In the genomic region with DNA sequence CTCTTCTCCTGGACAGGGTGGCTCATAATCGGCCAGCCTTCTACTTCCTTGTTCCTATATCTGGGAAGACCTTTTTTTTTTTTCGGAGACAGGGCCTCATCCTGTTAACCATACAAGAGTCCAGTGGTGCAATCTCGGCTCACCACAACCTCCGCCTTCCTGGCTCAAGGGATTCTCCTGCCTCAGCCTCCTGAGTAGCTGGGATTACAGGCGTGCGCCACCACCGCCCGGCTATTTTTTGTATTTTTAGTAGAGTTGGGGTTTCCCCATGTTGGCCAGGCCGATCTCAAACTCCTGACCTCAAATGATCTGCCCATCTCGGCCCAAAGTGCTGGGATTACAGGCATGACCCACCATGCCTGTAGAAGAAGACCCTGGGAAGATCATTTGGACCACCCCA, we compare ENCODE assay signal across 11 cellular contexts. TPM values are rescaled to one million over a fixed set of nuclear protein-coding genes. Genes with fewer than 3 reads are reported as not detected.
A peak's percentile ranks its signal among the peaks of the same experiment; 100 is the strongest.
DNase-seq lines count a peak whose midpoint lies in the region; ATAC-seq and TF ChIP-seq lines count a peak whose summit lies in the region.
"Had no signal": no experiment of that assay in that cellular context is flagged by ENCODE, and none has a peak within 500 bp of the region (broad histone marks: within the 10 kb centered on the region; RNA-seq: fewer than 3 reads in every experiment).

No MANE protein-coding gene starts in this region.

- no peak for ATAC-seq in T-helper 17 cell
- ATAC-seq in HG02885 (IDR thresholded peaks at IDR 0.05; ENCODE audit: poor library complexity, unreplicated experiment), result no peak
- no peak for ATAC-seq in GM18502 (IDR thresholded peaks at IDR 0.05; ENCODE audit: poor library complexity, unreplicated experiment)

- no peak for DNase-seq in CD4-positive, alpha-beta memory T cell
- DNase-seq in T-helper 17 cell (no peak), left ventricle myocardium inferior (no peak), BE2C (no peak), NCI-H524 (lab: John Stamatoyannopoulos, UW) (no peak)
- DNase-seq: NCI-H345 had no signal

- TF ChIP-seq CTCF in left ventricle myocardium inferior (IDR thresholded peaks at IDR 0.05; ENCODE audit: borderline replicate concordance), result no peak
- no peak for TF ChIP-seq CTCF in BE2C (IDR thresholded peaks at IDR 0.05; ENCODE audit: low read depth, low read length)

- H3K4me3 ChIP-seq in CD4-positive, alpha-beta memory T cell (ENCODE audit: low read length in 2 of 2), result no peak overlapping the region
- H3K4me3 ChIP-seq in left ventricle myocardium inferior, result peak overlapping the region; percentile 99
- H3K4me3 ChIP-seq in skeletal muscle satellite cell (ENCODE audit: low read length), result no peak overlapping the region
- H3K4me3 ChIP-seq in BE2C (ENCODE audit: low read depth, low read length), result no peak overlapping the region

- intact Hi-C loops in CD4-positive, alpha-beta memory T cell (cut with micrococcal nuclease), result no loop called here
- intact Hi-C loops in left ventricle myocardium inferior (cut with micrococcal nuclease), result loop anchor here (10.0 kb wide), 1 partner anchor 49 kb away; no protein-coding TSS in a partner anchor

- H3K4me3 Mint-ChIP-seq in CD4-positive, alpha-beta memory T cell, result peak overlapping the region in 4 of 8 donors; percentile 4 to 85 (median 46)
- peak overlapping the region; percentile 39 for H3K4me3 Mint-ChIP-seq in T-helper 17 cell

- no peaks in the 10 kb centered on the region for H3K27me3 Mint-ChIP-seq in CD4-positive, alpha-beta memory T cell
- H3K27me3 Mint-ChIP-seq in T-helper 17 cell, result no peaks in the 10 kb centered on the region

- POLR2A ChIA-PET in CD4-positive, alpha-beta memory T cell (lab: Charles Lee; ENCODE audit: partially characterized antibody), result interaction anchor here (1.0 to 16.3 kb wide), 6 partner anchors 9 to 47 kb away, joined by 3 to 331 read pairs (median 4); no protein-coding TSS in a partner anchor

- H3K9me3 ChIP-seq in CD4-positive, alpha-beta memory T cell (ENCODE audit: control insufficient read depth in 1 of 2, low read length in 2 of 2), result no peaks in the 10 kb centered on the region
- no peaks in the 10 kb centered on the region for H3K9me3 ChIP-seq in T-helper 17 cell (ENCODE audit: control insufficient read depth, low read length, poor library complexity, severe bottlenecking)
- no peaks in the 10 kb centered on the region for H3K9me3 ChIP-seq in left ventricle myocardium inferior (replicated peaks)
- H3K9me3 ChIP-seq in skeletal muscle satellite cell (replicated peaks; ENCODE audit: low read length), result no peaks in the 10 kb centered on the region
- H3K9me3 ChIP-seq in BE2C, result no peaks in the 10 kb centered on the region
- H3K9me3 ChIP-seq: breast epithelium had no signal

- H3K4me1 Mint-ChIP-seq in CD4-positive, alpha-beta memory T cell, result peaks cover 44 to 79% (median 61%) of the 10 kb centered on the region in 4 donors
- peaks cover 59% of the 10 kb centered on the region for H3K4me1 Mint-ChIP-seq in T-helper 17 cell

- H3K27me3 ChIP-seq in CD4-positive, alpha-beta memory T cell (ENCODE audit: insufficient read depth, low read length), result no peaks in the 10 kb centered on the region
- no peaks in the 10 kb centered on the region for H3K27me3 ChIP-seq in left ventricle myocardium inferior (ENCODE audit: low read depth)
- H3K27me3 ChIP-seq in skeletal muscle satellite cell (ENCODE audit: control insufficient read depth, insufficient read depth, low read length), result no peaks in the 10 kb centered on the region
- no peaks in the 10 kb centered on the region for H3K27me3 ChIP-seq in BE2C
- H3K27me3 ChIP-seq: breast epithelium had no signal

- H3K9ac ChIP-seq in skeletal muscle satellite cell (ENCODE audit: low read depth, low read length), result no peak overlapping the region

- peak overlapping the region; percentile 87 for H3K4me2 ChIP-seq in skeletal muscle satellite cell (ENCODE audit: low read length)

- peaks cover 70% of the 10 kb centered on the region for H3K4me1 ChIP-seq in CD4-positive, alpha-beta memory T cell (ENCODE audit: insufficient read depth, low read length)
- peaks cover 73% of the 10 kb centered on the region for H3K4me1 ChIP-seq in left ventricle myocardium inferior
- peaks cover 43% of the 10 kb centered on the region for H3K4me1 ChIP-seq in skeletal muscle satellite cell (ENCODE audit: control insufficient read depth, insufficient read depth, low read length)
- peaks cover 12% of the 10 kb centered on the region for H3K4me1 ChIP-seq in BE2C

- peaks cover 0 to 2% (median 0%) of the 10 kb centered on the region in 8 donors for H3K9me3 Mint-ChIP-seq in CD4-positive, alpha-beta memory T cell

- CTCF ChIA-PET in CD4-positive, alpha-beta memory T cell (lab: Charles Lee; ENCODE audit: partially characterized antibody), result interaction anchor here (1.2 to 2.9 kb wide), 2 partner anchors 10 to 11 kb away, joined by 5 to 16 read pairs; no protein-coding TSS in a partner anchor

- peak overlapping the region; percentile 35 to 97 (median 88) for H3K27ac Mint-ChIP-seq in CD4-positive, alpha-beta memory T cell
- peak overlapping the region; percentile 95 for H3K27ac Mint-ChIP-seq in T-helper 17 cell

- peaks cover 19% of the 10 kb centered on the region for H3K36me3 ChIP-seq in CD4-positive, alpha-beta memory T cell (ENCODE audit: insufficient read depth, low read length)
- H3K36me3 ChIP-seq in left ventricle myocardium inferior (peaks cover 28% of the 10 kb centered on the region), skeletal muscle satellite cell (ENCODE audit: insufficient read depth, low read length) (peaks cover 34% of the 10 kb centered on the region), BE2C (no peaks in the 10 kb centered on the region)
- H3K36me3 ChIP-seq: breast epithelium had no signal

- H3K36me3 Mint-ChIP-seq in CD4-positive, alpha-beta memory T cell, result peaks cover 14 to 43% of the 10 kb centered on the region in 2 donors
- H3K36me3 Mint-ChIP-seq in T-helper 17 cell (ENCODE audit: low read depth), result peaks cover 7% of the 10 kb centered on the region

- no peak overlapping the region for H3K27ac ChIP-seq in CD4-positive, alpha-beta memory T cell (ENCODE audit: low read depth, low read length)
- peak overlapping the region; percentile 99 for H3K27ac ChIP-seq in left ventricle myocardium inferior (replicated peaks)
- H3K27ac ChIP-seq: VCaP had no signal

RNA-seq across cellular contexts. Expression of a gene that starts 4.5 kb away (rescaled TPM):
- 10 to 100 TPM; 22.7 to 24.1 TPM for total RNA-seq in CD4-positive, alpha-beta memory T cell
- polyA plus RNA-seq in CD4-positive, alpha-beta memory T cell, result 10 to 100 TPM; 10.6 to 29.1 TPM
- total RNA-seq in T-helper 17 cell (10 to 100 TPM; 16.3 to 18.2 TPM), left ventricle myocardium inferior (8.0 TPM)
- 21.6 and 22.3 TPM in 2 replicates for total RNA-seq in skeletal muscle satellite cell (2012; rRNA removed)
- polyA plus RNA-seq in BE2C (2012; ENCODE audit: insufficient read depth, insufficient read length, low read depth), result 7.2 TPM

RNA-seq across cellular contexts. Expression of a gene that starts 20.8 kb away (rescaled TPM):
- total RNA-seq in CD4-positive, alpha-beta memory T cell, result under 1 TPM; 0.17 to 0.58 TPM
- not detected for polyA plus RNA-seq in CD4-positive, alpha-beta memory T cell
- total RNA-seq in T-helper 17 cell (under 1 TPM; 0.44 to 0.45 TPM), left ventricle myocardium inferior (0.41 TPM)
- 8.1 and 9.8 TPM in 2 replicates for total RNA-seq in skeletal muscle satellite cell (2012; rRNA removed)
- 4.6 TPM for polyA plus RNA-seq in BE2C (2012; ENCODE audit: insufficient read depth, insufficient read length, low read depth)
